ENCODE assay signal across 22 cellular contexts in the genomic region with DNA sequence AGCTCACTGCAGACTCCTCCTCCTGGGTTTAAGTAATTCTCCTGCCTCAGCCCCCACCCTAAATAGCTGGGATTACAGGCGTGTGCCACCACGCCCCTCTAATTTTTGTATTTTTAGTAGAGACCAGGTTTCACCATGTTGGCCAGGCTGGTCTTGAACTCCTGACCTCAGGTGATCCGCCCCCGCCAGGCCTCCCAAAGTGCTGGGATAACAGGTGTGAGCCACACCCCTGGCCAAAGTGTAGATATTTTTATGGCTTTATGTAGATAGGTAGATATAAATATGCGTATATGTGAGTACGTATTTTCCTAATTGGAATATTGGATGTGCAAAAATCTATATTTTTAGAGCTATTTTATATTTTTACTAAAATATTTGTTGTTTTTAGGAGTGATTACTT.
"Had no signal": no experiment of that assay in that cellular context is flagged by ENCODE, and none has a peak within 500 bp of the region (broad histone marks: within the 10 kb centered on the region; RNA-seq: fewer than 3 reads in every experiment).

No MANE protein-coding gene starts in this region.

- H3K27ac ChIP-seq: esophagus squamous epithelium, neutrophil, pancreas, testis, tibial artery, upper lobe of left lung had no signal

- H3K4me1 ChIP-seq: esophagus squamous epithelium, pancreas, testis, tibial artery, upper lobe of left lung had no signal

- H3K4me3 ChIP-seq: esophagus squamous epithelium, lung, pancreas, testis, tibial artery, upper lobe of left lung had no signal

- ATAC-seq: effector memory CD8-positive, alpha-beta T cell; left lobe of liver; natural killer cell treated with Interleukin-12 subunit alpha and Interleukin-12 subunit beta and Interleukin-15 and Interleukin-18, amount 100 ng/mL, for 72 hours; pancreas; sciatic nerve; stimulated activated memory B cell treated with anti-CD40 and anti-IgM and Interleukin-4, amounts not matched to agents 10 μg/mL and 1 μg/mL and 100 μg/mL, for 72 hours; stimulated activated naive CD8-positive, alpha-beta T cell treated with anti-CD3 and anti-CD28 coated beads, Interleukin-15, Interleukin-2, amounts not matched to agents 100 U/mL and 50 U/mL, for 24 hours had no signal

- DNase-seq: cortex of kidney; effector memory CD8-positive, alpha-beta T cell; erythroblast; esophagus squamous epithelium; foreskin melanocyte; hypothalamus; naive B cell; pancreas; retina; stimulated activated CD4-positive, alpha-beta T cell treated with anti-CD3 and anti-CD28 coated beads, Interleukin-2, amount 100 ng/mL, for 24 hours; stimulated activated CD4-positive, alpha-beta T cell treated with anti-CD3 and anti-CD28 coated beads, Interleukin-4, amount 100 ng/mL, for 4 hours; stimulated activated naive CD8-positive, alpha-beta T cell treated with anti-CD3 and anti-CD28 coated beads, Interleukin-15, Interleukin-2, amounts not matched to agents 100 U/mL and 50 U/mL, for 24 hours; substantia nigra; testis; tibial artery; upper lobe of left lung had no signal

- H3K27me3 ChIP-seq: esophagus squamous epithelium, neutrophil, pancreas, testis, tibial artery, upper lobe of left lung had no signal

- H3K9me3 ChIP-seq: esophagus squamous epithelium, neutrophil, pancreas, testis, tibial artery, upper lobe of left lung had no signal
